Comparison of ENCODE assay signal across 8 cellular contexts in the genomic region with DNA sequence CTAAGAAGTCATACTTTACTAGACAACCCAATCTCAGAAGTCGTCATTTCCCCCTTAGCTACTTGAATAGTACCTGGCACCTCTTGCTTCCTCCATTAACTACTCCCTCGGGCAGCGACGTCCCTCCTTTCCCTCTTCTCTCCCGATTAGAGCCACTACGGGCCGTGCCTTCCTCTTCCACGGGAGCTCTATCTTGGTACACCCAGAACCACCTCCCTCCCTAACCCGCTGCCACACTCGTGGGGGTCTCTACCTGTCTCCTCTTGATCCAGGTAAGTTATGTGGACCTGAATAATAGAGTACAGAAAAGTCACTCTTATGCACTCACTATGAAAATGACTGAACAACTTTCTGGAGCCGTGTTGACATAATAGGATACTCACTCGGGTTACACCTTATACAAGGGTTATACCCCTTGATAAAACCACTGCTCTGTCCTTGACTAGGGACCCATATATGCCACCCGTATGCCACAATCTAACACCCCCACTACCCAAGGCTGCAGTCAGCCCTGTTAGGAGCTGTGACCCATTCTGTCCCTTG. TPM values are rescaled to one million over a fixed set of nuclear protein-coding genes. Genes with fewer than 3 reads are reported as not detected.
DNase-seq lines count a peak whose midpoint lies in the region; ATAC-seq and TF ChIP-seq lines count a peak whose summit lies in the region.

No MANE protein-coding gene starts in this region.

- no peaks in the 10 kb centered on the region for H3K9me3 Mint-ChIP-seq in activated CD4-positive, alpha-beta T cell treated with anti-CD3 and anti-CD28 coated beads for 36 hours (ENCODE audit: low read depth)

- peaks cover 20% of the 10 kb centered on the region for H3K36me3 ChIP-seq in SU-DHL-6 (ENCODE audit: low read length)
- H3K36me3 ChIP-seq in esophagus squamous epithelium: peaks cover 0 to 29% (median 0%) of the 10 kb centered on the region in 3 donors
- H3K36me3 ChIP-seq in neural cell (ENCODE audit: insufficient read depth, low read length): no peaks in the 10 kb centered on the region

- 4 to 6% methylated on average over 11 to 13 of the region's 13 CpGs for WGBS in esophagus squamous epithelium, 2 donors

- H3K4me2 ChIP-seq in SU-DHL-6 (ENCODE audit: low read depth, low read length, poor library complexity, severe bottlenecking) (peak overlapping the region; percentile 68), neural cell (ENCODE audit: low read length) (peak overlapping the region; percentile 83)

- no peak for TF ChIP-seq POLR2A in esophagus squamous epithelium (IDR thresholded peaks at IDR 0.05)

- H3K4me1 ChIP-seq in esophagus squamous epithelium: peaks cover 11 to 43% (median 12%) of the 10 kb centered on the region in 3 donors

- H3K4me1 Mint-ChIP-seq in activated CD4-positive, alpha-beta T cell treated with anti-CD3 and anti-CD28 coated beads for 36 hours: peaks cover 40% of the 10 kb centered on the region

- peak overlapping the region; percentile 65 for H3K4me3 ChIP-seq in SU-DHL-6 (ENCODE audit: insufficient read depth, low read length, poor library complexity, severe bottlenecking)
- peak overlapping the region; percentile 80 to 93 (median 92) for H3K4me3 ChIP-seq in esophagus squamous epithelium
- peak overlapping the region; percentile 85 for H3K4me3 ChIP-seq in neural cell (ENCODE audit: low read length)

- H3K27ac ChIP-seq in SU-DHL-6 (ENCODE audit: low read depth, low read length): peak overlapping the region; percentile 48
- H3K27ac ChIP-seq in esophagus squamous epithelium: peak overlapping the region; percentile 91 to 95 (median 94)
- H3K27ac ChIP-seq in neural cell (ENCODE audit: low read length): peak overlapping the region; percentile 86

- H3K9ac ChIP-seq in SU-DHL-6 (ENCODE audit: low read length) (peak overlapping the region; percentile 71), neural cell (ENCODE audit: low read length) (peak overlapping the region; percentile 86)

- POLR2A ChIA-PET in activated CD4-positive, alpha-beta T cell treated with anti-CD3 and anti-CD28 coated beads for 36 hours (lab: Charles Lee): interaction anchor here (0.5 to 0.8 kb wide), 2 partner anchors 40 to 855 kb away, joined by 3 to 6 read pairs; no protein-coding TSS in a partner anchor

- peak overlapping the region; percentile 63 for H2AFZ ChIP-seq in SU-DHL-6 (ENCODE audit: low read depth, low read length, severe bottlenecking)
- peak overlapping the region; percentile 97 for H2AFZ ChIP-seq in neural cell (ENCODE audit: low read depth, low read length)

- H3K27me3 Mint-ChIP-seq in activated CD4-positive, alpha-beta T cell treated with anti-CD3 and anti-CD28 coated beads for 36 hours: no peaks in the 10 kb centered on the region

- H3K27me3 ChIP-seq in SU-DHL-6 (ENCODE audit: low read length) (no peaks in the 10 kb centered on the region), esophagus squamous epithelium (no peaks in the 10 kb centered on the region), neural cell (ENCODE audit: insufficient read depth, low read depth, low read length) (no peaks in the 10 kb centered on the region)

- CTCF ChIA-PET in activated CD4-positive, alpha-beta T cell treated with anti-CD3 and anti-CD28 coated beads for 36 hours (lab: Charles Lee): interaction anchor here (1.2 to 1.8 kb wide), 4 partner anchors 21 to 53 kb away, joined by 3 to 6 read pairs (median 4); no protein-coding TSS in a partner anchor

- no peak for TF ChIP-seq CTCF in SU-DHL-6 (IDR thresholded peaks at IDR 0.05; ENCODE audit: insufficient read depth, low read length, poor library complexity, severe bottlenecking)
- no peak for TF ChIP-seq CTCF in esophagus squamous epithelium (IDR thresholded peaks at IDR 0.05)
- TF ChIP-seq CTCF in neural cell (IDR thresholded peaks at IDR 0.05; ENCODE audit: poor library complexity, severe bottlenecking): no peak

- H4K20me1 ChIP-seq in SU-DHL-6 (ENCODE audit: low read depth, low read length): no peaks in the 10 kb centered on the region
- no peaks in the 10 kb centered on the region for H4K20me1 ChIP-seq in neural cell (ENCODE audit: insufficient read depth)

- no peaks in the 10 kb centered on the region for H3K9me2 ChIP-seq in SU-DHL-6 (replicated peaks; ENCODE audit: insufficient read depth, low read length)
- no peaks in the 10 kb centered on the region for H3K9me2 ChIP-seq in neural cell (ENCODE audit: insufficient read depth, low read length)

- intact Hi-C loops in activated CD4-positive, alpha-beta T cell treated with anti-CD3 and anti-CD28 coated beads for 36 hours (cut with DNase I, micrococcal nuclease): loop anchor here (1.0 to 10.0 kb wide), 8 partner anchors 12 to 979 kb away; a partner anchor contains a TSS
- intact Hi-C loops in esophagus squamous epithelium (cut with DNase I): no loop called here

- H3K27ac Mint-ChIP-seq in activated CD4-positive, alpha-beta T cell treated with anti-CD3 and anti-CD28 coated beads for 36 hours: peak overlapping the region; percentile 98

- H3F3A ChIP-seq in SU-DHL-6 (ENCODE audit: insufficient read depth): peaks cover 29% of the 10 kb centered on the region; the same call in 1 of the 2 replicates
- H3F3A ChIP-seq in neural cell (ENCODE audit: insufficient read depth, low read length, poor library complexity, severe bottlenecking): peaks cover 6% of the 10 kb centered on the region

- H3K9me3 ChIP-seq in SU-DHL-6 (ENCODE audit: insufficient read depth, low read length): no peaks in the 10 kb centered on the region
- H3K9me3 ChIP-seq in esophagus squamous epithelium: no peaks in the 10 kb centered on the region
- H3K9me3 ChIP-seq in neural cell (ENCODE audit: low read length): no peaks in the 10 kb centered on the region

- H3K4me3 Mint-ChIP-seq in activated CD4-positive, alpha-beta T cell treated with anti-CD3 and anti-CD28 coated beads for 36 hours: peak overlapping the region; percentile 98

- TF ChIP-seq EP300 in neural cell (conservative IDR thresholded peaks at IDR 0.05; ENCODE audit: poor library complexity, severe bottlenecking): no peak

- DNase-seq in activated CD4-positive, alpha-beta T cell treated with anti-CD3 and anti-CD28 coated beads for 36 hours: peak; percentile 30
- no peak for DNase-seq in activated CD4-positive, alpha-beta T cell treated with anti-CD3 and anti-CD28 coated beads for 1 hour
- DNase-seq in esophagus squamous epithelium (lab: John Stamatoyannopoulos, UW) (no peak), ecto neural progenitor cell (ENCODE audit: low spot score) (no peak)

- TF ChIP-seq RAD21 in neural cell (conservative IDR thresholded peaks at IDR 0.05): no peak

- H3K79me2 ChIP-seq in SU-DHL-6 (ENCODE audit: insufficient read depth, low read length) (peaks cover 40% of the 10 kb centered on the region), neural cell (replicated peaks; ENCODE audit: insufficient read depth, low read length) (peaks cover 28% of the 10 kb centered on the region)

- peak; percentile 52 for ATAC-seq in activated CD4-positive, alpha-beta T cell treated with anti-CD3 and anti-CD28 coated beads for 36 hours
- ATAC-seq in HG02981 (IDR thresholded peaks at IDR 0.05; ENCODE audit: unreplicated experiment) (peak; percentile 9), GM21381 (IDR thresholded peaks at IDR 0.05; ENCODE audit: unreplicated experiment) (no peak)

- peaks cover 15% of the 10 kb centered on the region for H3K36me3 Mint-ChIP-seq in activated CD4-positive, alpha-beta T cell treated with anti-CD3 and anti-CD28 coated beads for 36 hours (ENCODE audit: low read depth)

TF ChIP-seq in neural cell, 6 proteins besides CTCF, POLR2A, EP300 and RAD21:
- no peak for TF ChIP-seq MXI1 (conservative IDR thresholded peaks at IDR 0.05; ENCODE audit: poor library complexity, severe bottlenecking)
- TF ChIP-seq, protein P1, sequence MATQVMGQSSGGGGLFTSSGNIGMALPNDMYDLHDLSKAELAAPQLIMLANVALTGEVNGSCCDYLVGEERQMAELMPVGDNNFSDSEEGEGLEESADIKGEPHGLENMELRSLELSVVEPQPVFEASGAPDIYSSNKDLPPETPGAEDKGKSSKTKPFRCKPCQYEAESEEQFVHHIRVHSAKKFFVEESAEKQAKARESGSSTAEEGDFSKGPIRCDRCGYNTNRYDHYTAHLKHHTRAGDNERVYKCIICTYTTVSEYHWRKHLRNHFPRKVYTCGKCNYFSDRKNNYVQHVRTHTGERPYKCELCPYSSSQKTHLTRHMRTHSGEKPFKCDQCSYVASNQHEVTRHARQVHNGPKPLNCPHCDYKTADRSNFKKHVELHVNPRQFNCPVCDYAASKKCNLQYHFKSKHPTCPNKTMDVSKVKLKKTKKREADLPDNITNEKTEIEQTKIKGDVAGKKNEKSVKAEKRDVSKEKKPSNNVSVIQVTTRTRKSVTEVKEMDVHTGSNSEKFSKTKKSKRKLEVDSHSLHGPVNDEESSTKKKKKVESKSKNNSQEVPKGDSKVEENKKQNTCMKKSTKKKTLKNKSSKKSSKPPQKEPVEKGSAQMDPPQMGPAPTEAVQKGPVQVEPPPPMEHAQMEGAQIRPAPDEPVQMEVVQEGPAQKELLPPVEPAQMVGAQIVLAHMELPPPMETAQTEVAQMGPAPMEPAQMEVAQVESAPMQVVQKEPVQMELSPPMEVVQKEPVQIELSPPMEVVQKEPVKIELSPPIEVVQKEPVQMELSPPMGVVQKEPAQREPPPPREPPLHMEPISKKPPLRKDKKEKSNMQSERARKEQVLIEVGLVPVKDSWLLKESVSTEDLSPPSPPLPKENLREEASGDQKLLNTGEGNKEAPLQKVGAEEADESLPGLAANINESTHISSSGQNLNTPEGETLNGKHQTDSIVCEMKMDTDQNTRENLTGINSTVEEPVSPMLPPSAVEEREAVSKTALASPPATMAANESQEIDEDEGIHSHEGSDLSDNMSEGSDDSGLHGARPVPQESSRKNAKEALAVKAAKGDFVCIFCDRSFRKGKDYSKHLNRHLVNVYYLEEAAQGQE (IDR thresholded peaks at IDR 0.05; ENCODE audit: borderline replicate concordance): no peak
- TF ChIP-seq POLR2AphosphoS5 (IDR thresholded peaks at IDR 0.05): no peak
- no peak for TF ChIP-seq SMC3 (conservative IDR thresholded peaks at IDR 0.05; ENCODE audit: poor library complexity)
- TF ChIP-seq EZH2 (IDR thresholded peaks at IDR 0.05; ENCODE audit: borderline replicate concordance, insufficient read depth, low read length, poor library complexity, severe bottlenecking): no peak
- no peak for TF ChIP-seq TAF1 (IDR thresholded peaks at IDR 0.05; ENCODE audit: low read depth)

RNA-seq across cellular contexts. Expression of a gene that starts 0.6 kb away (rescaled TPM):
- 10 to 100 TPM; 27.7 to 28.9 TPM for total RNA-seq in activated CD4-positive, alpha-beta T cell treated with anti-CD3 and anti-CD28 coated beads for 36 hours
- 10 to 100 TPM; 14.9 to 22.9 (median 18.8) TPM for total RNA-seq in esophagus squamous epithelium
- 61.3 and 64.9 TPM in 2 replicates for polyA plus RNA-seq in neural cell
- polyA minus RNA-seq in neural cell: 64.0 and 64.3 TPM in 2 replicates

RNA-seq across cellular contexts. Expression of a gene that starts 25.3 kb away (rescaled TPM):
- total RNA-seq in activated CD4-positive, alpha-beta T cell treated with anti-CD3 and anti-CD28 coated beads for 36 hours: 10 to 100 TPM in 1 of 2 experiments, 1 to 10 TPM in 1; 9.0 to 11.5 TPM
- total RNA-seq in esophagus squamous epithelium: 10 to 100 TPM in 2 of 4 donors, 1 to 10 TPM in 2; 5.3 to 14.1 (median 11.1) TPM
- 23.3 and 27.1 TPM in 2 replicates for polyA plus RNA-seq in neural cell
- polyA minus RNA-seq in neural cell: 20.5 and 22.1 TPM in 2 replicates
